Comparison of ENCODE assay signal across 11 cellular contexts in genomic region chr11:61976420-61976800, GRCh38. TPM values are rescaled to one million over a fixed set of nuclear protein-coding genes. Genes with fewer than 3 reads are reported as not detected.
"Had no signal": no experiment of that assay in that cellular context is flagged by ENCODE, and none has a peak within 500 bp of the region (broad histone marks: within the 10 kb centered on the region; RNA-seq: fewer than 3 reads in every experiment).

No MANE protein-coding gene starts in this region.

- H3K27me3 Mint-ChIP-seq: activated naive CD8-positive, alpha-beta T cell; memory B cell had no signal

- ATAC-seq: activated T-cell treated with anti-CD3 and anti-CD28 coated beads, Interleukin-2, amount 50 U/mL, for 4 hours; psoas muscle; sciatic nerve had no signal

- H3K4me3 Mint-ChIP-seq: activated naive CD8-positive, alpha-beta T cell; activated T-cell treated with anti-CD3 and anti-CD28 coated beads, Interleukin-2, amount 50 U/mL, for 4 hours; memory B cell had no signal

- H3K4me3 ChIP-seq: psoas muscle, SK-N-MC had no signal

- H3K9me3 ChIP-seq: psoas muscle had no signal

- H3K27ac ChIP-seq: psoas muscle, SK-N-MC had no signal

- H3K9me3 Mint-ChIP-seq: activated T-cell treated with anti-CD3 and anti-CD28 coated beads, Interleukin-2, amount 50 U/mL, for 4 hours; memory B cell had no signal

- H3K36me3 Mint-ChIP-seq: activated naive CD8-positive, alpha-beta T cell; memory B cell had no signal

- DNase-seq: activated gamma-delta T cell; activated T-cell treated with anti-CD3 and anti-CD28 coated beads, Interleukin-2, amount 50 U/mL, for 4 hours; anterior cingulate cortex; effector CD4-positive, alpha-beta T cell; foreskin melanocyte; psoas muscle; stimulated activated naive CD4-positive, alpha-beta T cell treated with Interleukin-2 at 50 U/mL for 16 hours had no signal

- H3K27ac Mint-ChIP-seq: activated naive CD8-positive, alpha-beta T cell; memory B cell had no signal

RNA-seq across cellular contexts. Expression of gene BEST1, which starts 26.3 kb away (rescaled TPM):
- total RNA-seq: activated T-cell treated with anti-CD3 and anti-CD28 coated beads, Interleukin-2, amount 50 U/mL, for 4 hours had no signal
